9 cellular contexts compared by ENCODE assay signal in the genomic region with DNA sequence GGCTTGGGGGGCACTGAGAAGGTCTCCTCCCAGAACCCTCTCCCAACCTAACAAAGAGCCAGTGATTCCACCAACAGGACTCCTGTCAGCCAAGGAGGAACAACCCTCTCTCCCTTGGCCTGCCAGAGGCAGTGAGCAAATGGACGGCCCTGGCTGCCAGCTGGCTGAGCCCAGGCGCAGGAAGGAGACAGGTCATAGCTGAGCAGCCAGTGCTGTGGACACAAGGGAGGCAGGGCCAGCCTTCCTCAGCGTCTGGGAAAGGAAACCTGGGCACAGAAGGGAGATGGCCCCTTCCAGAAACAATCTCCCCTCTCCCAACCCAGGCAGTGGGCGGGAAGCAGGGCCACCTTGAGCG. TPM values are rescaled to one million over a fixed set of nuclear protein-coding genes. Genes with fewer than 3 reads are reported as not detected.
DNase-seq lines count a peak whose midpoint lies in the region; ATAC-seq, FAIRE-seq and TF ChIP-seq lines count a peak whose summit lies in the region.
"Had no signal": no experiment of that assay in that cellular context is flagged by ENCODE, and none has a peak within 500 bp of the region (broad histone marks: within the 10 kb centered on the region; RNA-seq: fewer than 3 reads in every experiment).

No MANE protein-coding gene starts in this region.

- CTCF ChIA-PET in HepG2 (lab: Yijun Ruan, JAX; ENCODE audit: low intra/inter-chr PET ratio, low total read pairs): no interaction called here

- WGBS in HepG2 (ENCODE audit: low lambda C conversion rate): 0% methylated on average over 4 of the region's 5 CpGs

- H3K4me1 ChIP-seq in HepG2 (ENCODE audit: insufficient read depth, low read length): peaks cover under 1% of the 10 kb centered on the region
- peaks cover 0 to 14% of the 10 kb centered on the region in 2 donors for H3K4me1 ChIP-seq in thoracic aorta (ENCODE audit: control insufficient read depth in 1 of 2, low read depth in 2 of 2)

- TF ChIP-seq EP300 in HepG2 (IDR thresholded peaks at IDR 0.05; ENCODE audit: low read depth in 2 of 2, low read length in 2 of 2): no peak
- TF ChIP-seq EP300 in HepG2 (CRISPR knock-in tag; IDR thresholded peaks at IDR 0.05; ENCODE audit: borderline replicate concordance): no peak

- in situ Hi-C loops in HepG2 (cut with HindIII; ENCODE audit: extremely low pct_ligation_motif_present, low pct_unique_long_range_greater_than_20kb): no loop called here

- POLR2A ChIA-PET in HepG2 (lab: Yijun Ruan, JAX): no interaction called here

- peak overlapping the region; percentile 47 for H3K4me2 ChIP-seq in HepG2 (ENCODE audit: low read depth, low read length)

- H3K4me1 Mint-ChIP-seq in dendritic cell treated with granulocyte-macrophage colony-stimulating factor and Interleukin-4, amounts not matched to agents 40 ng/mL and 50 ng/mL, for 4 days (ENCODE audit: low read depth): peaks cover 76% of the 10 kb centered on the region
- H3K4me1 Mint-ChIP-seq: neural crest cell had no signal

- peak overlapping the region; percentile 78 for H3K27ac Mint-ChIP-seq in dendritic cell treated with granulocyte-macrophage colony-stimulating factor and Interleukin-4, amounts not matched to agents 40 ng/mL and 50 ng/mL, for 4 days

- H3K4me3 ChIP-seq in H7 (ENCODE audit: insufficient read depth, low read depth, low read length) (no peak overlapping the region), HepG2 (replicated peaks in 1 of 3; ENCODE audit: insufficient read depth in 1 of 3, low read depth in 2 of 3, low read length in 3 of 3) (peak overlapping the region in 1 of 3 experiments; percentile 44; a peak in 1 of 6 replicates), thoracic aorta (peak overlapping the region; percentile 64)

- FAIRE-seq in HepG2 (lab: Jason Lieb, UNC) (no peak), GM19239 (lab: Jason Lieb, UNC) (no peak)

- H3K9me3 Mint-ChIP-seq in dendritic cell treated with granulocyte-macrophage colony-stimulating factor and Interleukin-4, amounts not matched to agents 40 ng/mL and 50 ng/mL, for 4 days: no peaks in the 10 kb centered on the region
- H3K9me3 Mint-ChIP-seq: neural crest cell had no signal

- H3K4me3 Mint-ChIP-seq in dendritic cell treated with granulocyte-macrophage colony-stimulating factor and Interleukin-4, amounts not matched to agents 40 ng/mL and 50 ng/mL, for 4 days: peak overlapping the region; percentile 77
- H3K4me3 Mint-ChIP-seq: neural crest cell had no signal

- TF ChIP-seq POLR2A in HepG2 (IDR thresholded peaks at IDR 0.05; ENCODE audit: insufficient read depth in 1 of 2, low read depth in 2 of 2, low read length in 2 of 2): no peak

- H3K27me3 ChIP-seq in H7 (ENCODE audit: control insufficient read depth, insufficient read depth, low read length): peaks cover 18% of the 10 kb centered on the region
- peaks cover 16 to 68% of the 10 kb centered on the region in 2 experiments; a peak in 4 of 5 replicates for H3K27me3 ChIP-seq in HepG2 (ENCODE audit: control insufficient read depth in 1 of 2, insufficient read depth in 2 of 2, low read length in 2 of 2)
- H3K27me3 ChIP-seq in thoracic aorta (replicated peaks; ENCODE audit: insufficient read depth): no peaks in the 10 kb centered on the region

- H3K36me3 ChIP-seq in H7 (replicated peaks; ENCODE audit: control insufficient read depth, insufficient read depth, low read length) (no peaks in the 10 kb centered on the region), HepG2 (replicated peaks in 1 of 2; ENCODE audit: control insufficient read depth in 1 of 2, insufficient read depth in 2 of 2, low read length in 2 of 2) (no peaks in the 10 kb centered on the region), thoracic aorta (no peaks in the 10 kb centered on the region)

- ATAC-seq in HepG2: peak; percentile 57
- no peak for ATAC-seq in thoracic aorta (ENCODE audit: insufficient number of reproducible peaks, low FRiP score, low read depth)
- no peak for ATAC-seq in HG03108 (IDR thresholded peaks at IDR 0.05; ENCODE audit: unreplicated experiment)

- H3K27ac ChIP-seq in HepG2 (ENCODE audit: extremely low read length, insufficient read depth, low read length) (no peak overlapping the region), thoracic aorta (no peak overlapping the region)

- H3K9ac ChIP-seq in HepG2 (ENCODE audit: insufficient read depth, low read depth, low read length): no peak overlapping the region

- H2AFZ ChIP-seq in HepG2 (ENCODE audit: low read length): no peak overlapping the region

- no TSS peak for BruUV-seq in HepG2 (replicated peaks; lab: Mats Ljungman, UMichigan)

- no peaks in the 10 kb centered on the region for H4K20me1 ChIP-seq in HepG2 (ENCODE audit: insufficient read depth, low read length)

- DNase-seq in H7 (peak; percentile 65), HepG2 (ENCODE audit: low spot score) (no peak), thoracic aorta (ENCODE audit: low spot score) (no peak), GM19239 (ENCODE audit: insufficient read length, low spot score) (no peak), activated T-cell treated with anti-CD3 and anti-CD28 coated beads for 4 hours (no peak)
- DNase-seq: NCI-H446 treated with DMSO at 0.1 percent for 48 hours had no signal

- H3K79me2 ChIP-seq in HepG2 (ENCODE audit: insufficient read depth, low read length): no peaks in the 10 kb centered on the region

- H3K27me3 Mint-ChIP-seq in dendritic cell treated with granulocyte-macrophage colony-stimulating factor and Interleukin-4, amounts not matched to agents 40 ng/mL and 50 ng/mL, for 4 days: peaks cover 24% of the 10 kb centered on the region

- H3K9me3 ChIP-seq in HepG2 (ENCODE audit: low read length): no peaks in the 10 kb centered on the region
- H3K9me3 ChIP-seq in thoracic aorta: no peaks in the 10 kb centered on the region

- intact Hi-C loops in dendritic cell treated with granulocyte-macrophage colony-stimulating factor and Interleukin-4, amounts not matched to agents 40 ng/mL and 50 ng/mL, for 4 days (cut with micrococcal nuclease): loop anchor here (2.0 kb wide), 1 partner anchor 74 kb away; the partner anchor contains the start of gene SUPT4H1
- intact Hi-C loops in HepG2 (cut with micrococcal nuclease; ENCODE audit: unreplicated experiment): no loop called here

- TF ChIP-seq CTCF in HepG2 (CRISPR knock-in tag; IDR thresholded peaks at IDR 0.05) (no peak), thoracic aorta (IDR thresholded peaks at IDR 0.05) (no peak)

- no peak for TF ChIP-seq RAD21 in HepG2 (CRISPR knock-in tag; IDR thresholded peaks at IDR 0.05)

- no peaks in the 10 kb centered on the region for H3K36me3 Mint-ChIP-seq in dendritic cell treated with granulocyte-macrophage colony-stimulating factor and Interleukin-4, amounts not matched to agents 40 ng/mL and 50 ng/mL, for 4 days (ENCODE audit: low read depth)

RNA-seq across cellular contexts. Expression of gene MPO, which starts 2.1 kb away (rescaled TPM):
- not detected in 2 replicates for total RNA-seq in H7 (2014; rRNA removed; shearing (Covaris generic))
- total RNA-seq in HepG2 (2016; rRNA removed; fragmentation: Illumina TruSeq; extraction: Trizol): not detected in 2 replicates
- not detected in 2 replicates for total RNA-seq in HepG2 (2016; cell fraction: cytosol; rRNA removed; fragmentation: Illumina TruSeq; extraction: Trizol; ENCODE audit: low read depth)
- total RNA-seq in HepG2 (2016; cell fraction: insoluble cytoplasmic fraction; rRNA removed; fragmentation: Illumina TruSeq; extraction: Trizol): not detected in 2 replicates
- not detected in 2 replicates for total RNA-seq in HepG2 (2016; cell fraction: membrane; rRNA removed; fragmentation: Illumina TruSeq; extraction: Trizol)
- not detected in 2 replicates for total RNA-seq in HepG2 (2016; cell fraction: nucleus; rRNA removed; fragmentation: Illumina TruSeq; extraction: Trizol)
- polyA plus RNA-seq in HepG2 (2011; rRNA removed): not detected in 2 replicates
- polyA plus RNA-seq in HepG2 (2011; cell fraction: cytosol; rRNA removed): not detected in 2 replicates
- polyA plus RNA-seq in HepG2 (2011; cell fraction: nucleus; rRNA removed): 0.06 and 0.09 TPM in 2 replicates
- polyA plus RNA-seq in HepG2 (2012): not detected in 2 replicates
- not detected in 2 replicates for polyA plus RNA-seq in HepG2 (2016; cell fraction: cytosol; fragmentation: Illumina TruSeq; extraction: Trizol; ENCODE audit: low read depth)
- polyA plus RNA-seq in HepG2 (2016; cell fraction: insoluble cytoplasmic fraction; fragmentation: Illumina TruSeq; extraction: Trizol; ENCODE audit: low read depth): not detected in 2 replicates
- not detected in 2 replicates for polyA plus RNA-seq in HepG2 (2016; cell fraction: membrane; fragmentation: Illumina TruSeq; extraction: Trizol; ENCODE audit: low read depth)
- polyA plus RNA-seq in HepG2 (2016; cell fraction: nucleus; fragmentation: Illumina TruSeq; extraction: Trizol; ENCODE audit: insufficient read depth, low read depth): not detected in 2 replicates
- polyA minus RNA-seq in HepG2 (2011; rRNA and poly(A)+ RNA removed; ENCODE audit: low replicate concordance): not detected in 2 replicates
- polyA minus RNA-seq in HepG2 (2011; cell fraction: cytosol; rRNA and poly(A)+ RNA removed): not detected in 2 replicates
- polyA minus RNA-seq in HepG2 (2011; cell fraction: nucleus; rRNA and poly(A)+ RNA removed): not detected in 2 replicates
- total RNA-seq in thoracic aorta: under 1 TPM in 1 of 2 donors, not detected in 1; 0.14 TPM
- total RNA-seq: neural crest cell had no signal

RNA-seq across cellular contexts. Expression of gene LPO, which starts 40.3 kb away (rescaled TPM):
- total RNA-seq in H7 (2014; rRNA removed; shearing (Covaris generic)): not detected in 2 replicates
- total RNA-seq in HepG2 (2016; rRNA removed; fragmentation: Illumina TruSeq; extraction: Trizol): not detected in 2 replicates
- total RNA-seq in HepG2 (2016; cell fraction: cytosol; rRNA removed; fragmentation: Illumina TruSeq; extraction: Trizol; ENCODE audit: low read depth): 0.51 TPM in 1 of 2 replicates, not detected in the other
- total RNA-seq in HepG2 (2016; cell fraction: insoluble cytoplasmic fraction; rRNA removed; fragmentation: Illumina TruSeq; extraction: Trizol): 0.13 TPM in 1 of 2 replicates, not detected in the other
- not detected in 2 replicates for total RNA-seq in HepG2 (2016; cell fraction: membrane; rRNA removed; fragmentation: Illumina TruSeq; extraction: Trizol)
- not detected in 2 replicates for total RNA-seq in HepG2 (2016; cell fraction: nucleus; rRNA removed; fragmentation: Illumina TruSeq; extraction: Trizol)
- 0.03 TPM in 1 of 2 replicates, not detected in the other for polyA plus RNA-seq in HepG2 (2011; rRNA removed)
- 0.04 TPM in 1 of 2 replicates, not detected in the other for polyA plus RNA-seq in HepG2 (2011; cell fraction: cytosol; rRNA removed)
- not detected in 2 replicates for polyA plus RNA-seq in HepG2 (2011; cell fraction: nucleus; rRNA removed)
- polyA plus RNA-seq in HepG2 (2012): not detected in 2 replicates
- polyA plus RNA-seq in HepG2 (2016; cell fraction: cytosol; fragmentation: Illumina TruSeq; extraction: Trizol; ENCODE audit: low read depth): 0.10 and 0.11 TPM in 2 replicates
- not detected in 2 replicates for polyA plus RNA-seq in HepG2 (2016; cell fraction: insoluble cytoplasmic fraction; fragmentation: Illumina TruSeq; extraction: Trizol; ENCODE audit: low read depth)
- not detected in 2 replicates for polyA plus RNA-seq in HepG2 (2016; cell fraction: membrane; fragmentation: Illumina TruSeq; extraction: Trizol; ENCODE audit: low read depth)
- not detected in 2 replicates for polyA plus RNA-seq in HepG2 (2016; cell fraction: nucleus; fragmentation: Illumina TruSeq; extraction: Trizol; ENCODE audit: insufficient read depth, low read depth)
- polyA minus RNA-seq in HepG2 (2011; rRNA and poly(A)+ RNA removed; ENCODE audit: low replicate concordance): 0.26 TPM in 1 of 2 replicates, not detected in the other
- polyA minus RNA-seq in HepG2 (2011; cell fraction: cytosol; rRNA and poly(A)+ RNA removed): not detected in 2 replicates
- not detected in 2 replicates for polyA minus RNA-seq in HepG2 (2011; cell fraction: nucleus; rRNA and poly(A)+ RNA removed)
- total RNA-seq in thoracic aorta: not detected
- total RNA-seq: neural crest cell had no signal

RNA-seq across cellular contexts. Expression of gene TSPOAP1, which starts 50.0 kb away (rescaled TPM):
- 4.2 and 11.6 TPM in 2 replicates for total RNA-seq in H7 (2014; rRNA removed; shearing (Covaris generic))
- total RNA-seq in HepG2 (2016; rRNA removed; fragmentation: Illumina TruSeq; extraction: Trizol) (not detected in 2 replicates), thoracic aorta (10 to 100 TPM; 22.6 to 26.3 TPM)
- not detected in 2 replicates for total RNA-seq in HepG2 (2016; cell fraction: cytosol; rRNA removed; fragmentation: Illumina TruSeq; extraction: Trizol; ENCODE audit: low read depth)
- not detected in 2 replicates for total RNA-seq in HepG2 (2016; cell fraction: insoluble cytoplasmic fraction; rRNA removed; fragmentation: Illumina TruSeq; extraction: Trizol)
- total RNA-seq in HepG2 (2016; cell fraction: membrane; rRNA removed; fragmentation: Illumina TruSeq; extraction: Trizol): not detected in 2 replicates
- total RNA-seq in HepG2 (2016; cell fraction: nucleus; rRNA removed; fragmentation: Illumina TruSeq; extraction: Trizol): not detected in 2 replicates
- polyA plus RNA-seq in HepG2 (2011; rRNA removed): 0.25 TPM in 1 of 2 replicates, not detected in the other
- polyA plus RNA-seq in HepG2 (2011; cell fraction: cytosol; rRNA removed): 0.03 TPM in 1 of 2 replicates, not detected in the other
- 0.09 and 0.50 TPM in 2 replicates for polyA plus RNA-seq in HepG2 (2011; cell fraction: nucleus; rRNA removed)
- 0.03 TPM in 1 of 2 replicates, not detected in the other for polyA plus RNA-seq in HepG2 (2012)
- not detected in 2 replicates for polyA plus RNA-seq in HepG2 (2016; cell fraction: cytosol; fragmentation: Illumina TruSeq; extraction: Trizol; ENCODE audit: low read depth)
- not detected in 2 replicates for polyA plus RNA-seq in HepG2 (2016; cell fraction: insoluble cytoplasmic fraction; fragmentation: Illumina TruSeq; extraction: Trizol; ENCODE audit: low read depth)
- not detected in 2 replicates for polyA plus RNA-seq in HepG2 (2016; cell fraction: membrane; fragmentation: Illumina TruSeq; extraction: Trizol; ENCODE audit: low read depth)
- polyA plus RNA-seq in HepG2 (2016; cell fraction: nucleus; fragmentation: Illumina TruSeq; extraction: Trizol; ENCODE audit: insufficient read depth, low read depth): not detected in 2 replicates
- 0.26 TPM in 1 of 2 replicates, not detected in the other for polyA minus RNA-seq in HepG2 (2011; rRNA and poly(A)+ RNA removed; ENCODE audit: low replicate concordance)
- polyA minus RNA-seq in HepG2 (2011; cell fraction: cytosol; rRNA and poly(A)+ RNA removed): not detected in 2 replicates
- polyA minus RNA-seq in HepG2 (2011; cell fraction: nucleus; rRNA and poly(A)+ RNA removed): under 0.01 TPM in 1 of 2 replicates, not detected in the other

RNA-seq across cellular contexts. Expression of gene MKS1, which starts 59.6 kb away (rescaled TPM):
- total RNA-seq in H7 (2014; rRNA removed; shearing (Covaris generic)): 26.8 and 28.3 TPM in 2 replicates
- total RNA-seq in HepG2 (2016; rRNA removed; fragmentation: Illumina TruSeq; extraction: Trizol): 24.8 and 26.3 TPM in 2 replicates
- 6.2 and 6.6 TPM in 2 replicates for total RNA-seq in HepG2 (2016; cell fraction: cytosol; rRNA removed; fragmentation: Illumina TruSeq; extraction: Trizol; ENCODE audit: low read depth)
- total RNA-seq in HepG2 (2016; cell fraction: insoluble cytoplasmic fraction; rRNA removed; fragmentation: Illumina TruSeq; extraction: Trizol): 22.8 and 25.4 TPM in 2 replicates
- 7.3 and 8.1 TPM in 2 replicates for total RNA-seq in HepG2 (2016; cell fraction: membrane; rRNA removed; fragmentation: Illumina TruSeq; extraction: Trizol)
- 23.0 and 27.7 TPM in 2 replicates for total RNA-seq in HepG2 (2016; cell fraction: nucleus; rRNA removed; fragmentation: Illumina TruSeq; extraction: Trizol)
- 16.1 and 21.3 TPM in 2 replicates for polyA plus RNA-seq in HepG2 (2011; rRNA removed)
- 10.5 and 11.3 TPM in 2 replicates for polyA plus RNA-seq in HepG2 (2011; cell fraction: cytosol; rRNA removed)
- polyA plus RNA-seq in HepG2 (2011; cell fraction: nucleus; rRNA removed): 65.5 and 71.8 TPM in 2 replicates
- 15.3 and 16.5 TPM in 2 replicates for polyA plus RNA-seq in HepG2 (2012)
- polyA plus RNA-seq in HepG2 (2016; cell fraction: cytosol; fragmentation: Illumina TruSeq; extraction: Trizol; ENCODE audit: low read depth): 2.5 and 2.6 TPM in 2 replicates
- polyA plus RNA-seq in HepG2 (2016; cell fraction: insoluble cytoplasmic fraction; fragmentation: Illumina TruSeq; extraction: Trizol; ENCODE audit: low read depth): 17.3 and 22.5 TPM in 2 replicates
- polyA plus RNA-seq in HepG2 (2016; cell fraction: membrane; fragmentation: Illumina TruSeq; extraction: Trizol; ENCODE audit: low read depth): 3.8 and 3.9 TPM in 2 replicates
- polyA plus RNA-seq in HepG2 (2016; cell fraction: nucleus; fragmentation: Illumina TruSeq; extraction: Trizol; ENCODE audit: insufficient read depth, low read depth): 50.4 and 56.7 TPM in 2 replicates
- 18.2 and 25.5 TPM in 2 replicates for polyA minus RNA-seq in HepG2 (2011; rRNA and poly(A)+ RNA removed; ENCODE audit: low replicate concordance)
- 6.3 and 8.2 TPM in 2 replicates for polyA minus RNA-seq in HepG2 (2011; cell fraction: cytosol; rRNA and poly(A)+ RNA removed)
- 26.3 and 32.4 TPM in 2 replicates for polyA minus RNA-seq in HepG2 (2011; cell fraction: nucleus; rRNA and poly(A)+ RNA removed)
- total RNA-seq in thoracic aorta: 10 to 100 TPM; 10.5 to 10.8 TPM
